14 cellular contexts compared by ENCODE assay signal in the genomic region with DNA sequence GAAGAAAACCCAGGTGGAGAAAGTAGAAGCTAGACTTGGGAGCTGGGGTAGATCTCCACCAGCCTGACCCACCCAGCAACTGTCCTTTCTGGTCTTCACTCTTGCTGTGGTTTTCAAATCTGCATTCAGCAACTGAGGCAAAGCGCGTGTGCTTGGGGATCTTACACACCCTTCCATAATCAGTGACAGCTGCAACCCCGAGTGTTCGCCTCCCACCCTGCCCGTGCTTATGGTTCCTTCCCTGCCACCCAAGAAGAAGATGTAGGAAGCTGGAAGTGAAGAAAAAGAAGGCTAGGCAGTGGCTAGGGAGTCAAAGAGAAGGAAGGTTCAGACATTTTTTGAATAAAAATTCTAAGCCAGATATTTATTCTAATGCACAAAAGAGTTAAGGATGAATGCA.
DNase-seq lines count a peak whose midpoint lies in the region; ATAC-seq, FAIRE-seq and TF ChIP-seq lines count a peak whose summit lies in the region.
"Had no signal": no experiment of that assay in that cellular context is flagged by ENCODE, and none has a peak within 500 bp of the region (broad histone marks: within the 10 kb centered on the region; RNA-seq: fewer than 3 reads in every experiment).

No MANE protein-coding gene starts in this region.

- POLR2A ChIA-PET in H1 (lab: Charles Lee; ENCODE audit: partially characterized antibody): interaction anchor here (0.7 to 10.1 kb wide), 4 partner anchors 24 to 207 kb away, joined by 3 to 58 read pairs (median 4); no protein-coding TSS in a partner anchor

- no peak overlapping the region for H2BK5ac ChIP-seq in H1 (ENCODE audit: low read depth, low read length)

- H2AK5ac ChIP-seq in H1 (ENCODE audit: low read depth, low read length): no peak overlapping the region

- TF ChIP-seq RAD21 in H1 (IDR thresholded peaks at IDR 0.05 in 1 of 2, conservative IDR thresholded peaks at IDR 0.05 in 1 of 2; ENCODE audit: low read depth in 2 of 2, low read length in 2 of 2): no peak

- H2BK15ac ChIP-seq in H1 (ENCODE audit: low read length): no peak overlapping the region

- H2BK120ac ChIP-seq in H1 (replicated peaks; ENCODE audit: low read depth, low read length): no peak overlapping the region

- TF ChIP-seq POLR2A in heart left ventricle (IDR thresholded peaks at IDR 0.05) (no peak), H1 (IDR thresholded peaks at IDR 0.05; ENCODE audit: control extremely low read depth in 1 of 2, low read depth in 2 of 2, low read length in 2 of 2) (no peak)

- no peak for TF ChIP-seq CTCF in right atrium auricular region (IDR thresholded peaks at IDR 0.05)
- no peak for TF ChIP-seq CTCF in heart left ventricle (IDR thresholded peaks at IDR 0.05)
- TF ChIP-seq CTCF in H1 (IDR thresholded peaks at IDR 0.05; ENCODE audit: control extremely low read depth in 1 of 3, insufficient read depth in 1 of 3, low read depth in 1 of 3, low read length in 3 of 3): no peak
- no peak for TF ChIP-seq CTCF in osteoblast (IDR thresholded peaks at IDR 0.05; ENCODE audit: extremely low read depth, low read depth, low read length)

- no peaks in the 10 kb centered on the region for H3K79me1 ChIP-seq in H1 (ENCODE audit: low read depth, low read length)

- H2AFZ ChIP-seq in H1 (ENCODE audit: low read length) (no peak overlapping the region), osteoblast (ENCODE audit: low read length) (no peak overlapping the region)

- H3K18ac ChIP-seq in H1 (ENCODE audit: extremely low read depth, low read length): 0 out of 2 replicates have a peak overlapping the region, but pooled peaks have one; percentile 24

- WGBS in heart left ventricle, 4 donors: 92 to 97% (median 93%) methylated on average over 5 of the region's 5 CpGs
- WGBS in H1 (ENCODE audit: extremely low coverage in 1 of 2, insufficient coverage in 1 of 2, insufficient read length in 1 of 2, insufficient replicate concordance in 2 of 2, low coverage in 1 of 2, low lambda C conversion rate in 2 of 2, missing lambda C conversion rate in 1 of 2), 2 experiments: 91% methylated on average over 5 of the region's 5 CpGs; no CpG with 5 or more reads in 1 of the 2 experiments

- H3K4me1 ChIP-seq in right atrium auricular region (no peaks in the 10 kb centered on the region), heart left ventricle (peaks cover 0 to 18% (median 0%) of the 10 kb centered on the region in 12 donors), H1 (replicated peaks in 1 of 4; ENCODE audit: control insufficient read depth in 3 of 4, insufficient read depth in 4 of 4, low read length in 3 of 4) (peaks cover 0 to 10% (median under 1%) of the 10 kb centered on the region in 4 experiments; a peak in 4 of 7 replicates), osteoblast (ENCODE audit: insufficient read depth, low read length) (no peaks in the 10 kb centered on the region)

- no peak for FAIRE-seq in H1 (lab: Jason Lieb, UNC)

- ATAC-seq in heart left ventricle (no peak), GM21447 (IDR thresholded peaks at IDR 0.05; ENCODE audit: unreplicated experiment) (no peak)

- no peak overlapping the region for H4K5ac ChIP-seq in H1 (ENCODE audit: insufficient read length, low read depth, low read length)

- H2BK12ac ChIP-seq in H1 (ENCODE audit: low read depth, low read length): no peak overlapping the region

- H3K23me2 ChIP-seq in H1 (ENCODE audit: low read depth, low read length): no peaks in the 10 kb centered on the region

- H4K8ac ChIP-seq in H1 (ENCODE audit: extremely low read depth, insufficient read depth, low read length): no peak overlapping the region

- H2BK20ac ChIP-seq in H1 (ENCODE audit: low read length): no peak overlapping the region

- H3K27ac ChIP-seq in right atrium auricular region (no peak overlapping the region), heart left ventricle (no peak overlapping the region), H1 (ENCODE audit: low read depth, low read length) (no peak overlapping the region), osteoblast (ENCODE audit: low read depth, low read length) (no peak overlapping the region)
- H3K27ac ChIP-seq: BLaER1 had no signal

- no peaks in the 10 kb centered on the region for H3K9me3 ChIP-seq in right atrium auricular region
- no peaks in the 10 kb centered on the region for H3K9me3 ChIP-seq in heart left ventricle
- no peaks in the 10 kb centered on the region for H3K9me3 ChIP-seq in H1 (ENCODE audit: insufficient read depth in 2 of 2, low read depth in 1 of 2, low read length in 1 of 2)
- no peaks in the 10 kb centered on the region for H3K9me3 ChIP-seq in osteoblast (ENCODE audit: low read depth, low read length)
- H3K9me3 ChIP-seq: BLaER1, Caco-2 had no signal

- TF ChIP-seq EP300 in H1 (IDR thresholded peaks at IDR 0.05; ENCODE audit: borderline replicate concordance in 1 of 2, low read depth in 2 of 2, low read length in 2 of 2): no peak

- H3K4me2 ChIP-seq in H1 (ENCODE audit: insufficient read depth in 1 of 2, low read depth in 2 of 2, low read length in 2 of 2) (no peak overlapping the region), osteoblast (ENCODE audit: insufficient read depth, low read length) (no peak overlapping the region)
- H3K4me2 ChIP-seq: BLaER1 had no signal

- CTCF ChIA-PET in H1 (lab: Charles Lee; ENCODE audit: partially characterized antibody): interaction anchor here (0.9 to 1.1 kb wide), 3 partner anchors 20 to 117 kb away, joined by 3 read pairs; no protein-coding TSS in a partner anchor

- H3K9ac ChIP-seq in H1 (replicated peaks in 1 of 4; ENCODE audit: extremely low read depth in 1 of 4, low read depth in 3 of 4, low read length in 3 of 4): no peak overlapping the region
- H3K9ac ChIP-seq: BLaER1 had no signal

- H3K79me2 ChIP-seq in H1 (ENCODE audit: control insufficient read depth in 1 of 2, insufficient read depth in 2 of 2, low read length in 2 of 2) (no peaks in the 10 kb centered on the region), osteoblast (ENCODE audit: insufficient read depth, low read length) (no peaks in the 10 kb centered on the region)

- no peak overlapping the region for H3K23ac ChIP-seq in H1 (ENCODE audit: insufficient read length)

- no peak overlapping the region for H3K4ac ChIP-seq in H1 (replicated peaks; ENCODE audit: insufficient read length, low read depth, low read length)

- no peak overlapping the region for H3K14ac ChIP-seq in H1 (ENCODE audit: insufficient read length)

- H3K4me3 ChIP-seq in right atrium auricular region (no peak overlapping the region), heart left ventricle (no peak overlapping the region), H1 (ENCODE audit: extremely low read depth in 1 of 4, insufficient read depth in 2 of 4, low read depth in 3 of 4, low read length in 4 of 4) (no peak overlapping the region), osteoblast (ENCODE audit: insufficient read depth, low read length) (no peak overlapping the region)
- H3K4me3 ChIP-seq: BLaER1 had no signal

- intact Hi-C loops in heart left ventricle (cut with DNase I): no loop called here

- H3K36me3 ChIP-seq in right atrium auricular region (no peaks in the 10 kb centered on the region), heart left ventricle (no peaks in the 10 kb centered on the region), H1 (ENCODE audit: control insufficient read depth in 2 of 4, insufficient read depth in 4 of 4, low read length in 3 of 4) (no peaks in the 10 kb centered on the region), osteoblast (ENCODE audit: insufficient read depth, low read length) (no peaks in the 10 kb centered on the region)
- H3K36me3 ChIP-seq: BLaER1 had no signal

- H4K20me1 ChIP-seq in H1 (replicated peaks in 1 of 2; ENCODE audit: control insufficient read depth in 1 of 2, insufficient read depth in 2 of 2, low read length in 2 of 2) (no peaks in the 10 kb centered on the region), osteoblast (ENCODE audit: insufficient read depth, low read length) (no peaks in the 10 kb centered on the region)
- H4K20me1 ChIP-seq: BLaER1 had no signal

- no peaks in the 10 kb centered on the region for H3K27me3 ChIP-seq in right atrium auricular region
- H3K27me3 ChIP-seq in heart left ventricle: peaks cover 0 to 5% (median 0%) of the 10 kb centered on the region in 9 donors
- H3K27me3 ChIP-seq in H1 (replicated peaks in 1 of 4; ENCODE audit: control insufficient read depth in 3 of 4, extremely low read depth in 1 of 4, insufficient read depth in 3 of 4, low read length in 3 of 4): no peaks in the 10 kb centered on the region
- peaks cover under 1% of the 10 kb centered on the region for H3K27me3 ChIP-seq in osteoblast (ENCODE audit: insufficient read depth, low read length)
- H3K27me3 ChIP-seq: BLaER1 had no signal

- no peak overlapping the region for H3K56ac ChIP-seq in H1 (replicated peaks; ENCODE audit: insufficient read length, low read depth, low read length)

- H4K91ac ChIP-seq in H1 (replicated peaks; ENCODE audit: insufficient read length, low read length): no peak overlapping the region

- peak; percentile 34 for DNase-seq in right atrium auricular region (ENCODE audit: low spot score)
- no peak for DNase-seq in heart left ventricle
- no peak for DNase-seq in H1 (ENCODE audit: low read depth in 1 of 2, low spot score in 2 of 2)
- peak; percentile 30 for DNase-seq in osteoblast (ENCODE audit: insufficient read length, low spot score, missing footprints)
- DNase-seq in KG1 (lab: John Stamatoyannopoulos, UW): no peak
- DNase-seq in NOMO-1 treated with dmso at 0.1 percent for 144 hours (lab: John Stamatoyannopoulos, UW; ENCODE audit: unreplicated experiment): no peak
- DNase-seq: AML-193; Caco-2; CD8-positive, alpha-beta memory T cell; DND-41; GDM1; H7 had no signal

TF ChIP-seq in H1, 55 proteins besides CTCF, POLR2A, EP300 and RAD21:
- TF ChIP-seq JUND (IDR thresholded peaks at IDR 0.05; ENCODE audit: low read length) (no peak), BRCA1 (IDR thresholded peaks at IDR 0.05; ENCODE audit: low read depth, low read length) (no peak), POLR2AphosphoS5 (IDR thresholded peaks at IDR 0.05; ENCODE audit: low read depth, low read length) (no peak), TBP (IDR thresholded peaks at IDR 0.05; ENCODE audit: low read depth, low read length) (no peak), FOSL1 (IDR thresholded peaks at IDR 0.05; ENCODE audit: insufficient read depth, low read depth, low read length) (no peak), BCL11A (IDR thresholded peaks at IDR 0.05; ENCODE audit: low read depth in 2 of 2, low read length in 2 of 2) (no peak), CEBPB (IDR thresholded peaks at IDR 0.05; ENCODE audit: low read depth, low read length) (no peak), TEAD4 (IDR thresholded peaks at IDR 0.05; ENCODE audit: low read depth, low read length) (no peak)
- TF ChIP-seq, protein P1, sequence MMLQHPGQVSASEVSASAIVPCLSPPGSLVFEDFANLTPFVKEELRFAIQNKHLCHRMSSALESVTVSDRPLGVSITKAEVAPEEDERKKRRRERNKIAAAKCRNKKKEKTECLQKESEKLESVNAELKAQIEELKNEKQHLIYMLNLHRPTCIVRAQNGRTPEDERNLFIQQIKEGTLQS (IDR thresholded peaks at IDR 0.05; ENCODE audit: insufficient read depth, low read depth, low read length): no peak

Comparison
In these comparisons a context has a peak if more than half of its experiments do, and no peak if none do; other contexts are left out.
1. DNase-seq: peak in right atrium auricular region (single experiment) and osteoblast (single experiment); none in heart left ventricle (0 of 5), H1 (0 of 2), KG1 (single experiment) and NOMO-1 treated with dmso at 0.1 percent for 144 hours (single experiment).